Comparison of ENCODE assay signal across 8 cellular contexts in genomic region chr15:84600331-84600686, GRCh38. TPM values are rescaled to one million over a fixed set of nuclear protein-coding genes. Genes with fewer than 3 reads are reported as not detected.
DNase-seq lines count a peak whose midpoint lies in the region; ATAC-seq and TF ChIP-seq lines count a peak whose summit lies in the region.

No MANE protein-coding gene starts in this region.

- H3K4me1 Mint-ChIP-seq in type B pancreatic cell (ENCODE audit: unreplicated experiment) = peaks cover 17% of the 10 kb centered on the region

- H3K36me3 Mint-ChIP-seq in type B pancreatic cell = peaks cover 17% of the 10 kb centered on the region

- H3K9me3 Mint-ChIP-seq in type B pancreatic cell = no peaks in the 10 kb centered on the region

- H3K9me2 ChIP-seq in Karpas-422 (replicated peaks; ENCODE audit: insufficient read depth, low read length) = no peaks in the 10 kb centered on the region

- H3K4me3 Mint-ChIP-seq in type B pancreatic cell = peak overlapping the region; percentile 95

- H3K27ac ChIP-seq in Karpas-422 (ENCODE audit: low read length) = no peak overlapping the region
- no peak overlapping the region for H3K27ac ChIP-seq in osteoblast (ENCODE audit: low read depth, low read length)

- ATAC-seq in GM21528 (IDR thresholded peaks at IDR 0.05; ENCODE audit: low FRiP score, unreplicated experiment) = peak; percentile 18

- peaks cover 21% of the 10 kb centered on the region for H3K79me2 ChIP-seq in Karpas-422 (ENCODE audit: low read length)
- H3K79me2 ChIP-seq in osteoblast (ENCODE audit: insufficient read depth, low read length) = peaks cover under 1% of the 10 kb centered on the region

- H3K27me3 ChIP-seq in Karpas-422 (ENCODE audit: low read length) (no peaks in the 10 kb centered on the region), osteoblast (ENCODE audit: insufficient read depth, low read length) (no peaks in the 10 kb centered on the region)

- TF ChIP-seq CTCF in osteoblast (IDR thresholded peaks at IDR 0.05; ENCODE audit: extremely low read depth, low read depth, low read length) (no peak), type B pancreatic cell (conservative IDR thresholded peaks at IDR 0.05) (no peak)

- H4K20me1 ChIP-seq in Karpas-422 (ENCODE audit: insufficient read depth, low read depth, low read length) = no peaks in the 10 kb centered on the region
- no peaks in the 10 kb centered on the region for H4K20me1 ChIP-seq in osteoblast (ENCODE audit: insufficient read depth, low read length)

- H3K27ac Mint-ChIP-seq in type B pancreatic cell = peak overlapping the region; percentile 88

- intact Hi-C loops in head of caudate nucleus (cut with DNase I) = loop anchor here (2.0 kb wide), 1 partner anchor 30 kb away; no protein-coding TSS in a partner anchor

- H2AFZ ChIP-seq in Karpas-422 (ENCODE audit: low read length) (peak overlapping the region; percentile 94), osteoblast (ENCODE audit: low read length) (peak overlapping the region; percentile 95)

- H3K9me3 ChIP-seq in Karpas-422 (ENCODE audit: low read length) = no peaks in the 10 kb centered on the region
- H3K9me3 ChIP-seq in osteoblast (ENCODE audit: low read depth, low read length) = no peaks in the 10 kb centered on the region

- peaks cover 3% of the 10 kb centered on the region for H3K27me3 Mint-ChIP-seq in type B pancreatic cell

- H3K36me3 ChIP-seq in Karpas-422 (ENCODE audit: insufficient read depth, low read length) (0 out of 2 replicates have a peak, but pooled peaks cover 4% of the 10 kb centered on the region), osteoblast (ENCODE audit: insufficient read depth, low read length) (no peaks in the 10 kb centered on the region)

- peak overlapping the region; percentile 92 for H3K4me3 ChIP-seq in Karpas-422 (ENCODE audit: low read length)
- H3K4me3 ChIP-seq in osteoblast (ENCODE audit: insufficient read depth, low read length) = peak overlapping the region; percentile 76

- H3K9ac ChIP-seq in Karpas-422 (ENCODE audit: low read length) = peak overlapping the region; percentile 58

- DNase-seq in CD1c-positive myeloid dendritic cell (ENCODE audit: extremely low spot score) (peak; percentile 89), Karpas-422 (peak; percentile 75), RPMI8226 (peak; percentile 57), head of caudate nucleus (peak; percentile 32 to 84 (median 61)), osteoblast (ENCODE audit: insufficient read length, low spot score, missing footprints) (peak; percentile 92), type B pancreatic cell (ENCODE audit: extremely low spot score, unreplicated experiment) (peak; percentile 77)
- DNase-seq in activated naive CD4-positive, alpha-beta T cell treated with anti-CD3 and anti-CD28 coated beads, Interleukin-2, amount 50 U/mL, for 16 hours = peak; percentile 54

- H3K4me1 ChIP-seq in Karpas-422 (ENCODE audit: low read length) (peaks cover 44% of the 10 kb centered on the region), osteoblast (ENCODE audit: insufficient read depth, low read length) (peaks cover 11% of the 10 kb centered on the region)

- H3K4me2 ChIP-seq in Karpas-422 (ENCODE audit: low read depth, low read length, poor library complexity, severe bottlenecking) (peak overlapping the region; percentile 100), osteoblast (ENCODE audit: insufficient read depth, low read length) (peak overlapping the region; percentile 85)

RNA-seq across cellular contexts. Expression of gene ZSCAN2, which starts 0.5 kb away (rescaled TPM):
- total RNA-seq in Karpas-422 (2014; rRNA removed; shearing (Covaris generic); ENCODE audit: low replicate concordance) = 21.8 and 27.2 TPM in 2 replicates
- total RNA-seq in osteoblast = 14.1 and 14.7 TPM in 2 replicates
- 18.4 and 26.2 TPM in 2 replicates for total RNA-seq in type B pancreatic cell (ENCODE audit: low replicate concordance)

RNA-seq across cellular contexts. Expression of gene WDR73, which starts 53.8 kb away (rescaled TPM):
- total RNA-seq in Karpas-422 (2014; rRNA removed; shearing (Covaris generic); ENCODE audit: low replicate concordance) = 35.7 and 36.1 TPM in 2 replicates
- total RNA-seq in osteoblast = 34.5 and 35.1 TPM in 2 replicates
- 42.9 and 51.8 TPM in 2 replicates for total RNA-seq in type B pancreatic cell (ENCODE audit: low replicate concordance)

RNA-seq across cellular contexts. Expression of gene NMB, which starts 57.7 kb away (rescaled TPM):
- 15.1 and 17.2 TPM in 2 replicates for total RNA-seq in Karpas-422 (2014; rRNA removed; shearing (Covaris generic); ENCODE audit: low replicate concordance)
- total RNA-seq in osteoblast (6.9 and 8.5 TPM in 2 replicates), type B pancreatic cell (ENCODE audit: low replicate concordance) (7.4 and 8.2 TPM in 2 replicates)
